In genomic region chr1:159889821-159890252, GRCh38 we compare ENCODE assay signal across 9 cellular contexts. TPM values are rescaled to one million over a fixed set of nuclear protein-coding genes. Genes with fewer than 3 reads are reported as not detected.
DNase-seq lines count a peak whose midpoint lies in the region; ATAC-seq, FAIRE-seq and TF ChIP-seq lines count a peak whose summit lies in the region.
"Had no signal": no experiment of that assay in that cellular context is flagged by ENCODE, and none has a peak within 500 bp of the region (broad histone marks: within the 10 kb centered on the region; RNA-seq: fewer than 3 reads in every experiment).

No MANE protein-coding gene starts in this region.

- no peak for FAIRE-seq in A549 (lab: Jason Lieb, UNC)
- FAIRE-seq: frontal cortex had no signal

- ATAC-seq in A549, result 0 out of 6 replicates have a peak, but pooled peaks of 1 of the 2 experiments have one; percentile 9
- ATAC-seq in GM18499 (IDR thresholded peaks at IDR 0.05; ENCODE audit: insufficient read depth, unreplicated experiment), result peak; percentile 78
- peak; percentile 88 for ATAC-seq in HG02678 (IDR thresholded peaks at IDR 0.05; ENCODE audit: unreplicated experiment)

- H3K4me3 ChIP-seq in A549 (no peak overlapping the region), choroid plexus epithelial cell (ENCODE audit: low read depth, low read length) (no peak overlapping the region), muscle layer of duodenum (ENCODE audit: low read depth in 1 of 2, low read length in 2 of 2) (no peak overlapping the region)

- peak overlapping the region; percentile 24 to 64; a peak in 5 of 6 replicates for H3K27ac ChIP-seq in A549
- H3K27ac ChIP-seq in muscle layer of duodenum (ENCODE audit: low read length), result peak overlapping the region; percentile 2

- WGBS in A549 (ENCODE audit: missing lambda C conversion rate), result 52% methylated on average over 2 of the region's 2 CpGs

- no peak for TF ChIP-seq POLR2A in A549 (IDR thresholded peaks at IDR 0.05; ENCODE audit: low read length)

- DNase-seq in A549 (ENCODE audit: low read depth in 1 of 2, low spot score in 1 of 2) (peak in 1 of 2 experiments; percentile 29), NCI-H226 (peak; percentile 74), choroid plexus epithelial cell (ENCODE audit: low read depth) (peak; percentile 85), NCI-H2107 (lab: John Stamatoyannopoulos, UW) (no peak)
- DNase-seq in activated CD8-positive, alpha-beta memory T cell treated with anti-CD3 and anti-CD28 coated beads, Interleukin-2, amount 50 U/mL, for 4 hours, result no peak

- no peak overlapping the region; the same call in 2 of the 3 replicates for H3K4me2 ChIP-seq in A549

- TF ChIP-seq CTCF in A549 (IDR thresholded peaks at IDR 0.05) (no peak), choroid plexus epithelial cell (conservative IDR thresholded peaks at IDR 0.05; ENCODE audit: low read depth, low read length) (no peak)

- H3K9me3 ChIP-seq in A549 (no peaks in the 10 kb centered on the region), muscle layer of duodenum (ENCODE audit: control insufficient read depth in 1 of 2, low read length in 2 of 2) (no peaks in the 10 kb centered on the region)

- no peak for TF ChIP-seq EP300 in A549 (IDR thresholded peaks at IDR 0.05)

- CTCF ChIA-PET in A549 (lab: Yijun Ruan, JAX), result interaction anchor here (1.1 to 14.9 kb wide), 20 partner anchors 9 to 757 kb away, joined by 3 to 565 read pairs (median 50); partner anchors contain the start of genes DUSP23, FCRL6 and TAGLN2

- POLR2A ChIA-PET in A549 (lab: Yijun Ruan, JAX), result interaction anchor here (2.0 kb wide), 1 partner anchor 91 kb away, joined by 12 read pairs; no protein-coding TSS in a partner anchor

- H3K4me1 ChIP-seq in A549 (peaks cover 11% of the 10 kb centered on the region; the same call in 2 of the 3 replicates), muscle layer of duodenum (ENCODE audit: control insufficient read depth in 1 of 2, insufficient read depth in 2 of 2, low read length in 2 of 2) (peaks cover 5 to 9% of the 10 kb centered on the region in 2 donors)

- TF ChIP-seq RAD21 in A549 (conservative IDR thresholded peaks at IDR 0.05 in 1 of 2, IDR thresholded peaks at IDR 0.05 in 1 of 2), result no peak

- H3K27me3 ChIP-seq in muscle layer of duodenum (ENCODE audit: low read depth, low read length), result no peaks in the 10 kb centered on the region

- no peaks in the 10 kb centered on the region for H3K36me3 ChIP-seq in muscle layer of duodenum (ENCODE audit: control insufficient read depth in 1 of 2, insufficient read depth in 2 of 2, low read length in 2 of 2)

TF ChIP-seq in A549, 52 proteins besides CTCF, POLR2A, EP300 and RAD21:
- TF ChIP-seq POLR2AphosphoS2 (conservative IDR thresholded peaks at IDR 0.05; ENCODE audit: low read length) (no peak), RFX5 (IDR thresholded peaks at IDR 0.05) (no peak), MAZ (IDR thresholded peaks at IDR 0.05; ENCODE audit: borderline replicate concordance, low read depth, low read length) (no peak), ESRRA (IDR thresholded peaks at IDR 0.05; ENCODE audit: borderline replicate concordance, low read length) (no peak), TFCP2L1 (CRISPR knock-in tag; IDR thresholded peaks at IDR 0.05) (no peak), SMC3 (IDR thresholded peaks at IDR 0.05) (no peak), NPAS2 (CRISPR knock-in tag; IDR thresholded peaks at IDR 0.05; ENCODE audit: borderline replicate concordance) (no peak), CBX2 (IDR thresholded peaks at IDR 0.05; ENCODE audit: borderline replicate concordance, low read depth) (no peak), EHF (CRISPR knock-in tag; IDR thresholded peaks at IDR 0.05) (no peak), HES2 (IDR thresholded peaks at IDR 0.05) (no peak), CBX8 (IDR thresholded peaks at IDR 0.05) (no peak), E2F6 (IDR thresholded peaks at IDR 0.05; ENCODE audit: borderline replicate concordance, low read depth) (no peak), RARB (CRISPR knock-in tag; IDR thresholded peaks at IDR 0.05) (no peak), USF2 (IDR thresholded peaks at IDR 0.05) (no peak), CHD4 (IDR thresholded peaks at IDR 0.05; ENCODE audit: borderline replicate concordance) (no peak), PHF8 (IDR thresholded peaks at IDR 0.05; ENCODE audit: borderline replicate concordance, low read depth) (no peak), ZFP36 (IDR thresholded peaks at IDR 0.05; ENCODE audit: borderline replicate concordance, partially characterized antibody) (no peak), SREBF2 (IDR thresholded peaks at IDR 0.05) (no peak), ATOH8 (CRISPR knock-in tag; IDR thresholded peaks at IDR 0.05; ENCODE audit: low read depth) (no peak)

RNA-seq across cellular contexts. Expression of gene CFAP45, which starts 10.1 kb away (rescaled TPM):
- 0.50 and 0.67 TPM in 2 replicates for polyA plus RNA-seq in A549 (2011; rRNA removed)
- 0.31 and 0.46 TPM in 2 replicates for polyA plus RNA-seq in A549 (2012; cell fraction: cytosol; rRNA removed)
- 0.40 and 0.86 TPM in 2 replicates for polyA plus RNA-seq in A549 (2012; cell fraction: nucleus; rRNA removed)
- polyA plus RNA-seq in A549 (2017; fragmentation: RNase III; extraction: RNeasy Plus Mini Kit Qiagen cat#74134 plus additional on column Dnase treatment), result 0.76 to 0.89 TPM (median 0.87 TPM) in 3 replicates
- 0.39 TPM in 1 of 2 replicates, not detected in the other for polyA minus RNA-seq in A549 (2011; rRNA and poly(A)+ RNA removed)

RNA-seq across cellular contexts. Expression of gene VSIG8, which starts 27.4 kb away (rescaled TPM):
- polyA plus RNA-seq in A549 (2011; rRNA removed), result 0.04 TPM in 1 of 2 replicates, not detected in the other
- 0.05 and 0.07 TPM in 2 replicates for polyA plus RNA-seq in A549 (2012; cell fraction: cytosol; rRNA removed)
- polyA plus RNA-seq in A549 (2012; cell fraction: nucleus; rRNA removed), result 0.14 and 0.15 TPM in 2 replicates
- 0.05 to 0.09 TPM in 2 of 3 replicates, not detected in the other for polyA plus RNA-seq in A549 (2017; fragmentation: RNase III; extraction: RNeasy Plus Mini Kit Qiagen cat#74134 plus additional on column Dnase treatment)
- polyA minus RNA-seq in A549 (2011; rRNA and poly(A)+ RNA removed), result not detected in 2 replicates

RNA-seq across cellular contexts. Expression of gene TAGLN2, which starts 35.5 kb away (rescaled TPM):
- polyA plus RNA-seq in A549 (2011; rRNA removed) (533 and 536 TPM in 2 replicates), A549 (2017; fragmentation: RNase III; extraction: RNeasy Plus Mini Kit Qiagen cat#74134 plus additional on column Dnase treatment) (781 to 811 TPM (median 806 TPM) in 3 replicates)
- polyA plus RNA-seq in A549 (2012; cell fraction: cytosol; rRNA removed), result 1,020 and 1,221 TPM in 2 replicates
- 1,181 and 1,326 TPM in 2 replicates for polyA plus RNA-seq in A549 (2012; cell fraction: nucleus; rRNA removed)
- 437 and 484 TPM in 2 replicates for polyA minus RNA-seq in A549 (2011; rRNA and poly(A)+ RNA removed)

RNA-seq across cellular contexts. Expression of gene IGSF9, which starts 55.6 kb away (rescaled TPM):
- polyA plus RNA-seq in A549 (2011; rRNA removed) (0.05 and 0.06 TPM in 2 replicates), A549 (2017; fragmentation: RNase III; extraction: RNeasy Plus Mini Kit Qiagen cat#74134 plus additional on column Dnase treatment) (0.49 to 0.54 TPM (median 0.50 TPM) in 3 replicates)
- polyA plus RNA-seq in A549 (2012; cell fraction: cytosol; rRNA removed), result 0.26 and 0.34 TPM in 2 replicates
- 1.0 and 1.2 TPM in 2 replicates for polyA plus RNA-seq in A549 (2012; cell fraction: nucleus; rRNA removed)
- 0.10 and 0.12 TPM in 2 replicates for polyA minus RNA-seq in A549 (2011; rRNA and poly(A)+ RNA removed)

Comparison
In these comparisons a context has a peak if more than half of its experiments do, and no peak if none do; other contexts are left out.
1. DNase-seq: peak in NCI-H226 (single experiment) and choroid plexus epithelial cell (single experiment); none in NCI-H2107 (single experiment) and activated CD8-positive, alpha-beta memory T cell treated with anti-CD3 and anti-CD28 coated beads, Interleukin-2, amount 50 U/mL, for 4 hours (single experiment).